Comparison of ENCODE assay signal across 31 cellular contexts in the genomic region with DNA sequence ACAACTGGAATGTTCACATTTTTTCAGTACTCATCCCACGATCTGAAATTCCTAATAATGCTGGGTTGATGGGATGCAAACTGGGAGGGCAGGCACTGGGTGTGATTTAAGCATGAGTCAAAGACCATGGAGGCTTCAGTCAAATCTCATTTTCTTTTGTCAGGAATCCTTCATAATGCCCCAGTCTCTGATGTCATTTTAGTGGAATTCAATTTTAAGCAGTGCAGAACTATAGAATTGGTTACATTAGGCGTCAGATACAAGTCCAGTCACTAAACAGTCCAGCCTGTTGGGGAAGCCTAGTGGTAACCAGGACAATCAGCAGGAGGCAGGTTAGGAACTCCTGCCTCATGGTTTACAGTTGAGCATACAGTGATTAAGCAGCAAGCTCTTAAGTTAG. TPM values are rescaled to one million over a fixed set of nuclear protein-coding genes. Genes with fewer than 3 reads are reported as not detected.
DNase-seq lines count a peak whose midpoint lies in the region; ATAC-seq, FAIRE-seq and TF ChIP-seq lines count a peak whose summit lies in the region.
"Had no signal": no experiment of that assay in that cellular context is flagged by ENCODE, and none has a peak within 500 bp of the region (broad histone marks: within the 10 kb centered on the region; RNA-seq: fewer than 3 reads in every experiment).

No MANE protein-coding gene starts in this region.

- H3K4me3 Mint-ChIP-seq in mesothelial cell of epicardium, result no peak overlapping the region
- H3K4me3 Mint-ChIP-seq: activated CD8-positive, alpha-beta T cell treated with anti-CD3 and anti-CD28 coated beads, Interleukin-2, amount 10 ng/mL, durations not matched to agents 7 days and 5 days; activated naive CD8-positive, alpha-beta T cell treated with anti-CD3 and anti-CD28 coated beads, Interleukin-2, amount 50 U/mL, for 24 hours; brain had no signal

- H3K4me3 ChIP-seq in SJSA1, result no peak overlapping the region
- H3K4me3 ChIP-seq in fibroblast of pulmonary artery (replicated peaks; ENCODE audit: low read depth, low read length), result no peak overlapping the region
- H3K4me3 ChIP-seq: esophagus squamous epithelium, GM12878, lung, prostate gland, sigmoid colon, tibial nerve had no signal

- FAIRE-seq in GM19239 (lab: Jason Lieb, UNC), result no peak
- FAIRE-seq: A204.1, GM12878 had no signal

- peak; percentile 50 for DNase-seq in A172 (ENCODE audit: low spot score)
- DNase-seq in HS-27A (ENCODE audit: low read depth), result peak; percentile 59
- DNase-seq in SJSA1 (ENCODE audit: low read depth in 1 of 2, low spot score in 2 of 2), result peak; percentile 23 to 41
- peak; percentile 7 for DNase-seq in fibroblast of pulmonary artery (ENCODE audit: low read depth)
- no peak for DNase-seq in GM03348 (ENCODE audit: low spot score)
- DNase-seq in GM19239 (ENCODE audit: insufficient read length, low spot score), result no peak
- DNase-seq in mesothelial cell of epicardium (ENCODE audit: low spot score in 2 of 2, unreplicated experiment in 2 of 2), result no peak
- DNase-seq: activated CD4-positive, CD25-positive, alpha-beta regulatory T cell treated with anti-CD3 and anti-CD28 coated beads, Interleukin-2, amount 50 U/mL, for 72 hours; activated CD8-positive, alpha-beta T cell treated with anti-CD3 and anti-CD28 coated beads, Interleukin-2, amount 10 ng/mL, durations not matched to agents 7 days and 5 days; activated gamma-delta T cell; activated naive CD8-positive, alpha-beta T cell treated with anti-CD3 and anti-CD28 coated beads, Interleukin-2, amount 50 U/mL, for 24 hours; BE2C; effector CD4-positive, alpha-beta T cell; esophagus squamous epithelium; H7; NCI-H1092 treated with DMSO at 0.1 percent for 48 hours; NCI-H1930; NCI-H2227 treated with DMSO at 0.1 percent for 48 hours; NCI-H774; Right ventricle myocardium superior; sigmoid colon; stimulated activated CD8-positive, alpha-beta memory T cell treated with anti-CD3 and anti-CD28 coated beads, Interleukin-4, amount 100 ng/mL, for 48 hours had no signal

- no peak overlapping the region for H3K27ac Mint-ChIP-seq in mesothelial cell of epicardium
- H3K27ac Mint-ChIP-seq: activated CD8-positive, alpha-beta T cell treated with anti-CD3 and anti-CD28 coated beads, Interleukin-2, amount 10 ng/mL, durations not matched to agents 7 days and 5 days; activated naive CD8-positive, alpha-beta T cell treated with anti-CD3 and anti-CD28 coated beads, Interleukin-2, amount 50 U/mL, for 24 hours; brain had no signal

- no peak for TF ChIP-seq CTCF in fibroblast of pulmonary artery (IDR thresholded peaks at IDR 0.05; ENCODE audit: low read length, missing control alignments)
- no peak for TF ChIP-seq CTCF in mesothelial cell of epicardium (IDR thresholded peaks at IDR 0.05; ENCODE audit: unreplicated experiment)

- no peaks in the 10 kb centered on the region for H3K36me3 ChIP-seq in SJSA1
- H3K36me3 ChIP-seq: BE2C, esophagus squamous epithelium, prostate gland, sigmoid colon, tibial nerve had no signal

- peaks cover 53% of the 10 kb centered on the region for H3K9me3 Mint-ChIP-seq in mesothelial cell of epicardium
- H3K9me3 Mint-ChIP-seq: brain had no signal

- H3K36me3 Mint-ChIP-seq in mesothelial cell of epicardium, result no peaks in the 10 kb centered on the region
- H3K36me3 Mint-ChIP-seq: brain had no signal

- no peaks in the 10 kb centered on the region for H3K27me3 Mint-ChIP-seq in mesothelial cell of epicardium (ENCODE audit: low read depth)
- H3K27me3 Mint-ChIP-seq: activated naive CD8-positive, alpha-beta T cell treated with anti-CD3 and anti-CD28 coated beads, Interleukin-2, amount 50 U/mL, for 24 hours; brain had no signal

- no peaks in the 10 kb centered on the region for H3K9me3 ChIP-seq in SJSA1 (replicated peaks)
- H3K9me3 ChIP-seq: BE2C, esophagus squamous epithelium, prostate gland, sigmoid colon, tibial nerve had no signal

- H3K4me1 ChIP-seq in SJSA1 (replicated peaks), result peaks cover 13% of the 10 kb centered on the region; the same call in 1 of the 2 replicates
- H3K4me1 ChIP-seq: BE2C, esophagus squamous epithelium, prostate gland, sigmoid colon had no signal

- peak overlapping the region; percentile 57; the same call in 1 of the 2 replicates for H3K27ac ChIP-seq in SJSA1
- H3K27ac ChIP-seq: esophagus squamous epithelium, prostate gland, sigmoid colon had no signal

- H3K4me1 Mint-ChIP-seq in mesothelial cell of epicardium, result no peaks in the 10 kb centered on the region
- H3K4me1 Mint-ChIP-seq: activated naive CD8-positive, alpha-beta T cell treated with anti-CD3 and anti-CD28 coated beads, Interleukin-2, amount 50 U/mL, for 24 hours had no signal

- H3K27me3 ChIP-seq in SJSA1 (replicated peaks), result no peaks in the 10 kb centered on the region
- H3K27me3 ChIP-seq: esophagus squamous epithelium, sigmoid colon, tibial nerve had no signal

- no peak for ATAC-seq in GM21528 (IDR thresholded peaks at IDR 0.05; ENCODE audit: low FRiP score, unreplicated experiment)
- ATAC-seq: activated CD8-positive, alpha-beta T cell treated with anti-CD3 and anti-CD28 coated beads, Interleukin-2, amount 10 ng/mL, durations not matched to agents 7 days and 5 days; GM12878 had no signal

RNA-seq across cellular contexts. Expression of a gene that starts 41.0 kb away (rescaled TPM):
- not detected in 2 replicates for total RNA-seq in A172 (2014; rRNA removed; shearing (Covaris generic))
- total RNA-seq in SJSA1 (2014; rRNA removed; shearing (Covaris generic)), result not detected in 2 replicates
- 0.07 TPM in 1 of 3 replicates, not detected in the others for total RNA-seq in mesothelial cell of epicardium
- total RNA-seq: activated CD8-positive, alpha-beta T cell treated with anti-CD3 and anti-CD28 coated beads, Interleukin-2, amount 10 ng/mL, durations not matched to agents 7 days and 5 days; esophagus squamous epithelium; GM12878; kidney epithelial cell; LHCN-M2; prostate gland; Right ventricle myocardium superior; sigmoid colon had no signal

Comparison
In these comparisons a context has a peak if more than half of its experiments do, and no peak if none do; other contexts are left out.
1. DNase-seq: peak in A172 (single experiment), HS-27A (single experiment), SJSA1 (2 of 2) and fibroblast of pulmonary artery (single experiment); none in GM03348 (single experiment), GM19239 (single experiment) and mesothelial cell of epicardium (0 of 2).